32 cellular contexts compared by ENCODE assay signal in the genomic region with DNA sequence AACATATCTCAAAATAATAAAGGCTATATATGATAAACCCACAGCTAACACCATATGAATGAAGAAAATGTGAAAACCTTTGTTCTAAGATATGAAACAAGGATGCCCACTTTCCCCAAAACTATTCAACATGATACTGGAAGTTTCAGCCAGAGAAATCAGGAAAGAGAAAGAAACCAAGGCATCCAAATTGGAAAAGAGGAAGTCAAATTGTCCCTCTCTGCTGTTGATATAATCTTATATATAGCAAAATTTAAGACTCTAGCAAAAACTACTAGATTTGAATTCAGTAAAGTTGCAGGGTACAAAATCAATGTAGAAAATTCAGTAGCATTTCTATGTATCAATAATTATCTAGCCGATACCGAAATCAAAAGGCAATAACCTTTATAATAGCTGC. TPM values are rescaled to one million over a fixed set of nuclear protein-coding genes. Genes with fewer than 3 reads are reported as not detected.
"Had no signal": no experiment of that assay in that cellular context is flagged by ENCODE, and none has a peak within 500 bp of the region (broad histone marks: within the 10 kb centered on the region; RNA-seq: fewer than 3 reads in every experiment).

No MANE protein-coding gene starts in this region.

- H3K36me3 ChIP-seq: stomach, suprapubic skin, thoracic aorta, thyroid gland, tibial artery, tibial nerve, transverse colon, upper lobe of left lung, upper lobe of right lung, uterus, vagina had no signal

- ATAC-seq: stimulated activated effector memory CD8-positive, alpha-beta T cell treated with anti-CD3 and anti-CD28 coated beads, Interleukin-12 subunit alpha, Interleukin-12 subunit beta, amount 100 ng/mL, for 72 hours; stimulated activated memory B cell treated with anti-CD40 and anti-IgM and Interleukin-4, amounts not matched to agents 10 μg/mL and 1 μg/mL and 100 μg/mL, for 72 hours; stimulated activated naive B cell treated with anti-CD40 and anti-IgM and Interleukin-4, amounts not matched to agents 10 μg/mL and 1 μg/mL and 100 μg/mL, for 72 hours; stimulated activated naive CD8-positive, alpha-beta T cell treated with anti-CD3 and anti-CD28 coated beads, Interleukin-15, amount 100 ng/mL, for 72 hours; stimulated activated naive CD8-positive, alpha-beta T cell treated with anti-CD3 and anti-CD28 coated beads, Interleukin-15, Interleukin-2, amounts not matched to agents 100 U/mL and 50 U/mL, for 24 hours; upper lobe of right lung had no signal

- H3K4me3 ChIP-seq: stomach, suprapubic skin, testis, thoracic aorta, thyroid gland, tibial artery, tibial nerve, transverse colon, upper lobe of left lung, upper lobe of right lung, uterus, vagina had no signal

- H3K27ac ChIP-seq: stomach, suprapubic skin, testis, thoracic aorta, thyroid gland, tibial artery, tibial nerve, transverse colon, upper lobe of left lung, upper lobe of right lung, uterus, vagina had no signal

- H3K9me3 ChIP-seq: testis, thoracic aorta, thyroid gland, upper lobe of right lung, uterus, vagina had no signal

- DNase-seq: stimulated activated CD4-positive, alpha-beta T cell treated with anti-CD3 and anti-CD28 coated beads, Interleukin-2, amount 100 ng/mL, for 48 hours; stimulated activated CD4-positive, alpha-beta T cell treated with anti-CD3 and anti-CD28 coated beads, Interleukin-4, amount 100 ng/mL, for 1 hour; stimulated activated CD4-positive, alpha-beta T cell treated with anti-CD3 and anti-CD28 coated beads, Interleukin-4, amount 100 ng/mL, for 24 hours; stimulated activated CD4-positive, alpha-beta T cell treated with anti-CD3 and anti-CD28 coated beads, Interleukin-4, amount 100 ng/mL, for 4 hours; stimulated activated CD8-positive, alpha-beta memory T cell treated with anti-CD3 and anti-CD28 coated beads, Interleukin-4, amount 100 ng/mL, for 48 hours; stimulated activated naive B cell treated with anti-CD40 and anti-IgM and Interleukin-4, amounts not matched to agents 10 μg/mL and 1 μg/mL and 100 μg/mL, for 72 hours; stimulated activated naive CD4-positive, alpha-beta T cell; stimulated activated naive CD4-positive, alpha-beta T cell treated with Interleukin-2 at 50 U/mL for 16 hours; stimulated activated naive CD8-positive, alpha-beta T cell treated with anti-CD3 and anti-CD28 coated beads, Interleukin-15, amount 100 ng/mL, for 72 hours; stimulated activated naive CD8-positive, alpha-beta T cell treated with anti-CD3 and anti-CD28 coated beads, Interleukin-15, Interleukin-2, amounts not matched to agents 100 U/mL and 50 U/mL, for 24 hours; stomach; substantia nigra; testis; thyroid gland; tibial artery; transverse colon; trophoblast cell; upper lobe of left lung; upper lobe of right lung; uterus had no signal

- FAIRE-seq: urothelium cell line had no signal

- H3K4me1 ChIP-seq: stomach, suprapubic skin, testis, thyroid gland, tibial artery, tibial nerve, transverse colon, upper lobe of left lung, upper lobe of right lung, uterus, vagina had no signal

- H3K27me3 ChIP-seq: stomach, suprapubic skin, testis, thyroid gland, tibial artery, tibial nerve, transverse colon, upper lobe of left lung, upper lobe of right lung, uterus, vagina had no signal

RNA-seq across cellular contexts. Expression of a gene that starts 4.3 kb away (rescaled TPM):
- total RNA-seq: stomach, subcutaneous adipose tissue, suprapubic skin, temporal lobe, testis, thoracic aorta, thyroid gland, tibial nerve, transverse colon, upper lobe of left lung, upper lobe of right lung, ureter, urinary bladder, uterus, vagina had no signal
- polyA plus RNA-seq: stomach, thymus, urinary bladder had no signal

RNA-seq across cellular contexts. Expression of a gene that starts 21.0 kb away (rescaled TPM):
- total RNA-seq: stomach, subcutaneous adipose tissue, suprapubic skin, temporal lobe, testis, thoracic aorta, thyroid gland, tibial nerve, transverse colon, upper lobe of left lung, upper lobe of right lung, ureter, urinary bladder, uterus, vagina had no signal
- polyA plus RNA-seq: stomach, thymus, urinary bladder had no signal

RNA-seq across cellular contexts. Expression of a gene that starts 30.4 kb away (rescaled TPM):
- total RNA-seq: stomach, subcutaneous adipose tissue, suprapubic skin, temporal lobe, testis, thoracic aorta, thyroid gland, tibial nerve, transverse colon, upper lobe of left lung, upper lobe of right lung, ureter, urinary bladder, uterus, vagina had no signal
- polyA plus RNA-seq: stomach, thymus, urinary bladder had no signal

RNA-seq across cellular contexts. Expression of a gene that starts 46.5 kb away (rescaled TPM):
- total RNA-seq: stomach, subcutaneous adipose tissue, suprapubic skin, temporal lobe, testis, thoracic aorta, thyroid gland, tibial nerve, transverse colon, upper lobe of left lung, upper lobe of right lung, ureter, urinary bladder, vagina had no signal
- polyA plus RNA-seq: stomach, thymus, urinary bladder had no signal
